In genomic region chr19:10114651-10115391, GRCh38 we compare ENCODE assay signal across 13 cellular contexts. TPM values are rescaled to one million over a fixed set of nuclear protein-coding genes. Genes with fewer than 3 reads are reported as not detected.
A peak's percentile ranks its signal among the peaks of the same experiment; 100 is the strongest.
DNase-seq lines count a peak whose midpoint lies in the region; ATAC-seq and TF ChIP-seq lines count a peak whose summit lies in the region.
"Had no signal": no experiment of that assay in that cellular context is flagged by ENCODE, and none has a peak within 500 bp of the region (broad histone marks: within the 10 kb centered on the region; RNA-seq: fewer than 3 reads in every experiment).

No MANE protein-coding gene starts in this region.

- peaks cover 58% of the 10 kb centered on the region for H3K36me3 ChIP-seq in IMR-90 (ENCODE audit: control insufficient read depth, insufficient read depth, low read length)
- peaks cover 53 to 60% of the 10 kb centered on the region in 2 donors for H3K36me3 ChIP-seq in ascending aorta

- intact Hi-C loops in IMR-90 (cut with micrococcal nuclease) (no loop called here), ascending aorta (cut with DNase I) (no loop called here)

- H3K79me1 ChIP-seq in IMR-90 (ENCODE audit: low read depth in 1 of 2, low read length in 2 of 2) = peaks cover 11 to 43% of the 10 kb centered on the region in 2 experiments

- H2BK15ac ChIP-seq in IMR-90 (ENCODE audit: low read depth, low read length) = no peak overlapping the region

- H3K4me3 Mint-ChIP-seq in activated naive CD8-positive, alpha-beta T cell = no peak overlapping the region
- H3K4me3 Mint-ChIP-seq: H9 had no signal

- no peak overlapping the region for H2BK120ac ChIP-seq in IMR-90 (ENCODE audit: low read depth, low read length)

- H2AK9ac ChIP-seq in IMR-90 (replicated peaks; ENCODE audit: low read depth, low read length, poor library complexity) = no peak overlapping the region

- H3K14ac ChIP-seq in IMR-90 (replicated peaks; ENCODE audit: low read depth, low read length) = no peak overlapping the region

- H3K36me3 Mint-ChIP-seq in activated naive CD8-positive, alpha-beta T cell = peaks cover 5% of the 10 kb centered on the region

- peak; percentile 46; the same call in 1 of the 2 replicates for TF ChIP-seq POLR2A in IMR-90 (IDR thresholded peaks at IDR 0.05; ENCODE audit: low read depth, low read length)

- in situ Hi-C loops in IMR-90 (cut with MboI; ENCODE audit: low sequenced_read_pairs) = no loop called here

- no peak overlapping the region for H3K9ac ChIP-seq in IMR-90 (ENCODE audit: low read depth, low read length)

- no peak overlapping the region for H3K23ac ChIP-seq in IMR-90 (ENCODE audit: low read depth, low read length)

- no peak overlapping the region for H2BK5ac ChIP-seq in IMR-90 (ENCODE audit: low read depth, low read length, poor library complexity, severe bottlenecking)

- no peak overlapping the region for H4K91ac ChIP-seq in IMR-90 (ENCODE audit: insufficient read depth, low read depth, low read length)

- peaks cover 43% of the 10 kb centered on the region for H3K4me1 Mint-ChIP-seq in activated naive CD8-positive, alpha-beta T cell (ENCODE audit: low read depth)

- no peaks in the 10 kb centered on the region for H3K27me3 Mint-ChIP-seq in activated naive CD8-positive, alpha-beta T cell

- H3K4me3 ChIP-seq in IMR-90 (ENCODE audit: insufficient read depth, low read depth, low read length) = no peak overlapping the region
- no peak overlapping the region for H3K4me3 ChIP-seq in ascending aorta
- H3K4me3 ChIP-seq: heart right ventricle had no signal

- H3K18ac ChIP-seq in IMR-90 (ENCODE audit: low read depth, low read length) = no peak overlapping the region

- no TSS peak for BruUV-seq in IMR-90 (replicated peaks; lab: Mats Ljungman, UMichigan)

- H3K9me3 ChIP-seq in IMR-90 (ENCODE audit: control insufficient read depth, insufficient read depth, low read length) (no peaks in the 10 kb centered on the region), ascending aorta (no peaks in the 10 kb centered on the region)
- H3K9me3 ChIP-seq: heart right ventricle had no signal

- no peaks in the 10 kb centered on the region for H3K9me1 ChIP-seq in IMR-90 (ENCODE audit: insufficient read depth, low read length)

- H2AK5ac ChIP-seq in IMR-90 (ENCODE audit: low read depth, low read length) = no peak overlapping the region; the same call in 1 of the 2 replicates

- H2AFZ ChIP-seq in IMR-90 (replicated peaks; ENCODE audit: low read length, poor library complexity) = no peak overlapping the region

- WGBS in IMR-90 (ENCODE audit: extremely low coverage in 2 of 2, insufficient read length in 1 of 2), 2 experiments = 78% methylated on average over 12 of the region's 26 CpGs; no CpG with 5 or more reads in 1 of the 2 experiments

- peak overlapping the region; percentile 54 for H3K27ac Mint-ChIP-seq in activated naive CD8-positive, alpha-beta T cell

- POLR2A ChIA-PET in IMR-90 (lab: Charles Lee; ENCODE audit: unreplicated experiment) = no interaction called here

- no peak overlapping the region for H3K4me2 ChIP-seq in IMR-90 (ENCODE audit: low read depth, low read length)

- dilution Hi-C loops in IMR-90 (cut with HindIII; ENCODE audit: low sequenced_read_pairs, unreplicated experiment) = no loop called here

- DNase-seq in activated naive CD4-positive, alpha-beta T cell treated with Interleukin-2 at 50 U/mL for 16 hours = peak; percentile 17
- DNase-seq in activated naive CD4-positive, alpha-beta T cell (lab: John Stamatoyannopoulos, UW) = no peak
- DNase-seq in IMR-90 (no peak), NCI-H524 (lab: John Stamatoyannopoulos, UW) (no peak), GM19240 (ENCODE audit: insufficient read length, low spot score) (no peak), ascending aorta (ENCODE audit: low spot score in 2 of 2) (no peak)
- peak; percentile 41 for DNase-seq in stimulated activated CD4-positive, alpha-beta T cell treated with anti-CD3 and anti-CD28 coated beads, Interleukin-4, amount 100 ng/mL, for 1 hour
- DNase-seq: effector CD4-positive, alpha-beta T cell; heart right ventricle; mammary epithelial cell had no signal

- no peaks in the 10 kb centered on the region for H3K9me3 Mint-ChIP-seq in activated naive CD8-positive, alpha-beta T cell (ENCODE audit: low read depth)
- H3K9me3 Mint-ChIP-seq: H9 had no signal

- no peaks in the 10 kb centered on the region for H3K27me3 ChIP-seq in IMR-90 (ENCODE audit: control insufficient read depth, insufficient read depth, low read length)
- no peaks in the 10 kb centered on the region for H3K27me3 ChIP-seq in ascending aorta
- H3K27me3 ChIP-seq: heart right ventricle had no signal

- H3K4me1 ChIP-seq in IMR-90 (ENCODE audit: control insufficient read depth, insufficient read depth, low read length) = peaks cover 5% of the 10 kb centered on the region; the same call in 1 of the 2 replicates
- peaks cover 5% of the 10 kb centered on the region in 2 donors for H3K4me1 ChIP-seq in ascending aorta

- TF ChIP-seq RAD21 in IMR-90 (IDR thresholded peaks at IDR 0.05; ENCODE audit: low read length) = no peak

- H3K4ac ChIP-seq in IMR-90 (ENCODE audit: low read depth, low read length) = no peak overlapping the region

- peaks cover 20% of the 10 kb centered on the region for H4K20me1 ChIP-seq in IMR-90 (ENCODE audit: insufficient read depth, low read length)

- H3K27ac ChIP-seq in IMR-90 (ENCODE audit: insufficient read depth, low read length) (no peak overlapping the region), ascending aorta (no peak overlapping the region)
- H3K27ac ChIP-seq: C4-2B, heart right ventricle had no signal

- CTCF ChIA-PET in IMR-90 (lab: Yijun Ruan, JAX) = no interaction called here

- ATAC-seq in IMR-90 (ENCODE audit: low read depth) = no peak; the same call in 1 of the 2 replicates

- no peak overlapping the region for H4K8ac ChIP-seq in IMR-90 (ENCODE audit: low read depth in 2 of 2, low read length in 2 of 2)

- TF ChIP-seq CTCF in IMR-90 (conservative IDR thresholded peaks at IDR 0.05; ENCODE audit: low read depth, low read length) = no peak
- TF ChIP-seq CTCF in ascending aorta (IDR thresholded peaks at IDR 0.05) = no peak

- H2BK20ac ChIP-seq in IMR-90 (ENCODE audit: low read depth, low read length) = no peak overlapping the region

- H4K5ac ChIP-seq in IMR-90 (ENCODE audit: low read depth, low read length) = no peak overlapping the region

- H3K56ac ChIP-seq in IMR-90 (ENCODE audit: extremely low read depth, insufficient read depth, low read length) = no peak overlapping the region

TF ChIP-seq in IMR-90, 13 proteins besides CTCF, POLR2A, EP300 and RAD21 (continues in another document):
- TF ChIP-seq ELK1 (IDR thresholded peaks at IDR 0.05; ENCODE audit: borderline replicate concordance, low read depth, low read length) = no peak
- no peak for TF ChIP-seq USF2 (IDR thresholded peaks at IDR 0.05; ENCODE audit: low read depth, low read length)
- no peak for TF ChIP-seq CEBPB (IDR thresholded peaks at IDR 0.05; ENCODE audit: low read depth, low read length)
- no peak for TF ChIP-seq RCOR1 (IDR thresholded peaks at IDR 0.05; ENCODE audit: insufficient replicate concordance, low read length)
- no peak for TF ChIP-seq CHD1 (IDR thresholded peaks at IDR 0.05; ENCODE audit: low read depth, low read length)
- no peak for TF ChIP-seq FOS (IDR thresholded peaks at IDR 0.05; ENCODE audit: low read depth, low read length)
- TF ChIP-seq MAFK (IDR thresholded peaks at IDR 0.05; ENCODE audit: low read depth, low read length) = no peak
- no peak for TF ChIP-seq BHLHE40 (IDR thresholded peaks at IDR 0.05; ENCODE audit: low read depth, low read length)
- TF ChIP-seq MXI1 (IDR thresholded peaks at IDR 0.05; ENCODE audit: borderline replicate concordance, low read depth, low read length) = no peak
- no peak for TF ChIP-seq MAZ (IDR thresholded peaks at IDR 0.05; ENCODE audit: borderline replicate concordance, low read depth, low read length)

RNA-seq across cellular contexts. Expression of gene P2RY11, which starts 3.3 kb away (rescaled TPM):
- total RNA-seq in IMR-90 (2012; rRNA removed) (0.54 and 0.56 TPM in 2 replicates), ascending aorta (10.5 TPM)
- 4.5 and 6.6 TPM in 2 replicates for polyA plus RNA-seq in IMR-90 (2012; rRNA removed)
- polyA plus RNA-seq in IMR-90 (2012; cell fraction: cytosol; rRNA removed) = 1.3 and 3.6 TPM in 2 replicates
- 30.7 and 82.4 TPM in 2 replicates for polyA plus RNA-seq in IMR-90 (2012; cell fraction: nucleus; rRNA removed; ENCODE audit: low replicate concordance)

RNA-seq across cellular contexts. Expression of gene EIF3G, which starts 4.9 kb away (rescaled TPM):
- total RNA-seq in IMR-90 (2012; rRNA removed) = 209 and 278 TPM in 2 replicates
- polyA plus RNA-seq in IMR-90 (2012; rRNA removed) = 235 and 243 TPM in 2 replicates
- polyA plus RNA-seq in IMR-90 (2012; cell fraction: cytosol; rRNA removed) = 193 and 253 TPM in 2 replicates
- polyA plus RNA-seq in IMR-90 (2012; cell fraction: nucleus; rRNA removed; ENCODE audit: low replicate concordance) = 464 and 890 TPM in 2 replicates
- 241 TPM for total RNA-seq in ascending aorta

RNA-seq across cellular contexts. Expression of gene PPAN, which starts 8.7 kb away (rescaled TPM):
- total RNA-seq in IMR-90 (2012; rRNA removed) (24.0 and 30.3 TPM in 2 replicates), ascending aorta (not detected)
- polyA plus RNA-seq in IMR-90 (2012; rRNA removed) = 38.2 and 41.6 TPM in 2 replicates
- 29.2 and 34.9 TPM in 2 replicates for polyA plus RNA-seq in IMR-90 (2012; cell fraction: cytosol; rRNA removed)
- polyA plus RNA-seq in IMR-90 (2012; cell fraction: nucleus; rRNA removed; ENCODE audit: low replicate concordance) = 125 and 180 TPM in 2 replicates

RNA-seq across cellular contexts. Expression of gene ANGPTL6, which starts 12.3 kb away (rescaled TPM):
- total RNA-seq in IMR-90 (2012; rRNA removed) (not detected in 2 replicates), ascending aorta (not detected)
- polyA plus RNA-seq in IMR-90 (2012; rRNA removed) = 0.17 and 0.21 TPM in 2 replicates
- polyA plus RNA-seq in IMR-90 (2012; cell fraction: cytosol; rRNA removed) = 0.29 and 0.62 TPM in 2 replicates
- polyA plus RNA-seq in IMR-90 (2012; cell fraction: nucleus; rRNA removed; ENCODE audit: low replicate concordance) = 0.86 and 1.6 TPM in 2 replicates
- total RNA-seq: mammary epithelial cell had no signal

RNA-seq across cellular contexts. Expression of gene SHFL, which starts 28.7 kb away (rescaled TPM):
- total RNA-seq in IMR-90 (2012; rRNA removed) = 9.0 and 10.0 TPM in 2 replicates
- 32.1 and 34.3 TPM in 2 replicates for polyA plus RNA-seq in IMR-90 (2012; rRNA removed)
- 21.2 and 37.5 TPM in 2 replicates for polyA plus RNA-seq in IMR-90 (2012; cell fraction: cytosol; rRNA removed)
- 205 and 249 TPM in 2 replicates for polyA plus RNA-seq in IMR-90 (2012; cell fraction: nucleus; rRNA removed; ENCODE audit: low replicate concordance)
- 98.0 TPM for total RNA-seq in ascending aorta

Comparison
In these comparisons a context has a peak if more than half of its experiments do, and no peak if none do; other contexts are left out.
1. DNase-seq: peak in activated naive CD4-positive, alpha-beta T cell treated with Interleukin-2 at 50 U/mL for 16 hours (single experiment) and stimulated activated CD4-positive, alpha-beta T cell treated with anti-CD3 and anti-CD28 coated beads, Interleukin-4, amount 100 ng/mL, for 1 hour (single experiment); none in activated naive CD4-positive, alpha-beta T cell (0 of 4), IMR-90 (single experiment), NCI-H524 (0 of 2), GM19240 (single experiment) and ascending aorta (0 of 2).
2. RNA of gene PPAN, which starts 8.7 kb away (total RNA-seq): 24.0 to 30.3 TPM in IMR-90; not detected in ascending aorta (single experiment); every median in the first group is over 10 times any median in the second.